ENCODE assay signal across 8 cellular contexts in genomic region chr20:39048000-39048696, GRCh38.
DNase-seq lines count a peak whose midpoint lies in the region; ATAC-seq, FAIRE-seq and TF ChIP-seq lines count a peak whose summit lies in the region.

No MANE protein-coding gene starts in this region.

- peak; percentile 74 for ATAC-seq in activated B cell treated with CpG ODN at 0.5 μM for 24 hours (ENCODE audit: low read depth)
- no peak for ATAC-seq in HG02623 (IDR thresholded peaks at IDR 0.05; ENCODE audit: unreplicated experiment)

- H3K4me3 Mint-ChIP-seq in activated B cell treated with CpG ODN at 0.5 μM for 24 hours, result peak overlapping the region; percentile 56

- peak; percentile 46 for DNase-seq in NCI-H2171 (lab: John Stamatoyannopoulos, UW)
- DNase-seq in activated B cell treated with CpG ODN at 0.5 μM for 24 hours, result peak; percentile 64
- peak; percentile 54 for DNase-seq in bronchial epithelial cell (ENCODE audit: low read depth)
- DNase-seq in keratinocyte (ENCODE audit: low read depth, low spot score), result peak; percentile 28
- peak; percentile 29 to 56 for DNase-seq in stimulated activated CD4-positive, alpha-beta T cell treated with anti-CD3 and anti-CD28 coated beads, Interleukin-1b, Interleukin-23, amount 100 ng/mL, for 1 hour (ENCODE audit: low read depth in 2 of 2)

- H3F3A ChIP-seq in DOHH2 (ENCODE audit: control insufficient read depth, insufficient read depth), result no peaks in the 10 kb centered on the region

- no peak overlapping the region for H3K9ac ChIP-seq in keratinocyte (ENCODE audit: control insufficient read depth, extremely low read depth, insufficient read depth, low read length)

- H3K79me2 ChIP-seq in DOHH2 (ENCODE audit: control insufficient read depth, low read length), result no peaks in the 10 kb centered on the region
- no peaks in the 10 kb centered on the region for H3K79me2 ChIP-seq in keratinocyte (ENCODE audit: control insufficient read depth, insufficient read depth, low read length)

- no peaks in the 10 kb centered on the region for H3K9me3 Mint-ChIP-seq in activated B cell treated with CpG ODN at 0.5 μM for 24 hours

- H3K4me1 Mint-ChIP-seq in activated B cell treated with CpG ODN at 0.5 μM for 24 hours, result peaks cover 6% of the 10 kb centered on the region

- no peak overlapping the region for H3K4me3 ChIP-seq in DOHH2 (ENCODE audit: low read length)
- H3K4me3 ChIP-seq in HEK293 (ENCODE audit: low read depth, low read length), result no peak overlapping the region
- H3K4me3 ChIP-seq in bronchial epithelial cell (ENCODE audit: low read depth, low read length), result no peak overlapping the region
- H3K4me3 ChIP-seq in keratinocyte (ENCODE audit: control insufficient read depth in 2 of 3, extremely low read depth in 1 of 3, insufficient read depth in 2 of 3, low read depth in 1 of 3, low read length in 3 of 3), result no peak overlapping the region

- no peak overlapping the region for H2AFZ ChIP-seq in keratinocyte (ENCODE audit: control insufficient read depth, low read length)

- CTCF ChIA-PET in HEK293 (lab: Yijun Ruan, JAX), result interaction anchor here (0.5 to 7.2 kb wide), 34 partner anchors 9 to 1615 kb away, joined by 3 to 83 read pairs (median 4); partner anchors contain the start of gene FAM83D
- CTCF ChIA-PET in activated B cell treated with CpG ODN at 0.5 μM for 24 hours (lab: Charles Lee), result interaction anchor here (1.0 to 8.0 kb wide), 15 partner anchors 17 to 415 kb away, joined by 3 to 101 read pairs (median 7); partner anchors contain the start of genes DHX35 and FAM83D

- dilution Hi-C loops in keratinocyte (cut with MboI; ENCODE audit: extremely low pct_ligation_motif_present, low sequenced_read_pairs), result no loop called here

- H3K27ac Mint-ChIP-seq in activated B cell treated with CpG ODN at 0.5 μM for 24 hours, result no peak overlapping the region

- H3K4me1 ChIP-seq in DOHH2 (ENCODE audit: control insufficient read depth, low read length) (peaks cover 12% of the 10 kb centered on the region), HEK293 (ENCODE audit: control insufficient read depth, insufficient read depth, low read length) (no peaks in the 10 kb centered on the region), keratinocyte (ENCODE audit: control insufficient read depth, extremely low read depth, insufficient read depth, low read length) (peaks cover 1% of the 10 kb centered on the region)

- TF ChIP-seq CTCF in DOHH2 (IDR thresholded peaks at IDR 0.05; ENCODE audit: low read depth, low read length, poor library complexity, severe bottlenecking) (peak; percentile 99), HEK293 (tag by site-specific recombination; IDR thresholded peaks at IDR 0.05) (peak; percentile 91), activated B cell treated with CpG ODN at 0.5 μM for 24 hours (IDR thresholded peaks at IDR 0.05) (peak; percentile 40), bronchial epithelial cell (IDR thresholded peaks at IDR 0.05; ENCODE audit: insufficient read depth, low read length, severe bottlenecking) (peak; percentile 100), keratinocyte (optimal IDR thresholded peaks at IDR 0.05 in 1 of 3, IDR thresholded peaks at IDR 0.05 in 1 of 3, conservative IDR thresholded peaks at IDR 0.05 in 1 of 3; ENCODE audit: extremely low read depth in 1 of 3, insufficient read depth in 2 of 3, low read length in 3 of 3) (peak; percentile 99)

- no peaks in the 10 kb centered on the region for H3K9me1 ChIP-seq in keratinocyte (ENCODE audit: control insufficient read depth, extremely low read depth, insufficient read depth, low read length)

- intact Hi-C loops in activated B cell treated with CpG ODN at 0.5 μM for 24 hours (cut with micrococcal nuclease), result loop anchor here (1.0 to 5.0 kb wide), 5 partner anchors 86 to 415 kb away; partner anchors contain the start of genes DHX35 and FAM83D

- peaks cover 4% of the 10 kb centered on the region for H3K36me3 Mint-ChIP-seq in activated B cell treated with CpG ODN at 0.5 μM for 24 hours (ENCODE audit: low read depth)

- H3K36me3 ChIP-seq in DOHH2 (ENCODE audit: control insufficient read depth, low read length) (no peaks in the 10 kb centered on the region), HEK293 (ENCODE audit: control insufficient read depth in 2 of 2, insufficient read depth in 1 of 2, low read length in 2 of 2) (no peaks in the 10 kb centered on the region; a peak in 1 of 3 replicates), bronchial epithelial cell (ENCODE audit: control insufficient read depth, insufficient read depth, low read length) (no peaks in the 10 kb centered on the region), keratinocyte (ENCODE audit: control insufficient read depth in 2 of 2, extremely low read depth in 1 of 2, insufficient read depth in 2 of 2, low read length in 2 of 2) (no peaks in the 10 kb centered on the region)

- H3K9me3 ChIP-seq in DOHH2 (ENCODE audit: control insufficient read depth, insufficient read depth, low read length) (no peaks in the 10 kb centered on the region), HEK293 (ENCODE audit: control insufficient read depth, insufficient read depth, low read depth, low read length) (no peaks in the 10 kb centered on the region), keratinocyte (ENCODE audit: control insufficient read depth, low read depth, low read length) (no peaks in the 10 kb centered on the region)

- POLR2A ChIA-PET in HEK293 (lab: Yijun Ruan, JAX), result interaction anchor here (2.1 kb wide), 1 partner anchor 122 kb away, joined by 12 read pairs; the partner anchor contains the start of gene FAM83D
- POLR2A ChIA-PET in activated B cell treated with CpG ODN at 0.5 μM for 24 hours (lab: Charles Lee), result interaction anchor here (2.1 kb wide), 1 partner anchor 86 kb away, joined by 15 read pairs; the partner anchor contains the start of gene DHX35

- peak; percentile 7 for FAIRE-seq in bronchial epithelial cell (lab: Jason Lieb, UNC)
- peak; percentile 86 for FAIRE-seq in keratinocyte (lab: Jason Lieb, UNC)

- no peaks in the 10 kb centered on the region for H4K20me1 ChIP-seq in DOHH2 (ENCODE audit: control insufficient read depth, insufficient read depth, low read depth, low read length)
- no peaks in the 10 kb centered on the region for H4K20me1 ChIP-seq in keratinocyte (ENCODE audit: control insufficient read depth, extremely low read depth, insufficient read depth, low read length)

- no peak overlapping the region for H3K27ac ChIP-seq in DOHH2 (ENCODE audit: low read depth, low read length)
- no peak overlapping the region for H3K27ac ChIP-seq in HEK293 (ENCODE audit: extremely low read depth, low read depth, low read length)
- no peak overlapping the region for H3K27ac ChIP-seq in keratinocyte (ENCODE audit: control insufficient read depth, insufficient read depth, low read length)

- H3K27me3 ChIP-seq in DOHH2 (ENCODE audit: control insufficient read depth, low read length), result peaks cover 8% of the 10 kb centered on the region; the same call in 1 of the 2 replicates
- H3K27me3 ChIP-seq in bronchial epithelial cell (ENCODE audit: control insufficient read depth, insufficient read depth, low read length), result no peaks in the 10 kb centered on the region
- no peaks in the 10 kb centered on the region for H3K27me3 ChIP-seq in keratinocyte (ENCODE audit: control insufficient read depth, extremely low read depth, insufficient read depth, low read length)

- no peaks in the 10 kb centered on the region for H3K9me2 ChIP-seq in DOHH2 (replicated peaks; ENCODE audit: control insufficient read depth, low read length)

- no peak overlapping the region for H3K4me2 ChIP-seq in DOHH2 (ENCODE audit: low read length)
- H3K4me2 ChIP-seq in keratinocyte (ENCODE audit: control insufficient read depth, extremely low read depth, insufficient read depth, low read depth, low read length), result no peak overlapping the region

- H3K27me3 Mint-ChIP-seq in activated B cell treated with CpG ODN at 0.5 μM for 24 hours, result peaks cover 3% of the 10 kb centered on the region

TF ChIP-seq in HEK293, 187 proteins besides CTCF, POLR2A, EP300 and RAD21 (continues in another document):
- TF ChIP-seq ZNF707 (tag by site-specific recombination; IDR thresholded peaks at IDR 0.05) (no peak), ZNF121 (tag by site-specific recombination; IDR thresholded peaks at IDR 0.05) (peak; percentile 91), ZNF701 (tag by site-specific recombination; IDR thresholded peaks at IDR 0.05) (no peak), ZNF335 (tag by site-specific recombination; conservative IDR thresholded peaks at IDR 0.05) (no peak; the same call in 1 of the 2 replicates), ZNF791 (tag by site-specific recombination; IDR thresholded peaks at IDR 0.05) (no peak), ZSCAN30 (tag by site-specific recombination; IDR thresholded peaks at IDR 0.05) (0 out of 2 replicates have a peak, but pooled peaks have one; percentile 49), ZBTB20 (tag by site-specific recombination; IDR thresholded peaks at IDR 0.05) (no peak), KLF9 (tag by site-specific recombination; IDR thresholded peaks at IDR 0.05; ENCODE audit: low read depth) (0 out of 2 replicates have a peak, but pooled peaks have one; percentile 4), ZNF2 (tag by site-specific recombination; IDR thresholded peaks at IDR 0.05) (0 out of 2 replicates have a peak, but pooled peaks have one; percentile 56), ZNF785 (tag by site-specific recombination; IDR thresholded peaks at IDR 0.05) (no peak)
- TF ChIP-seq, protein P1, sequence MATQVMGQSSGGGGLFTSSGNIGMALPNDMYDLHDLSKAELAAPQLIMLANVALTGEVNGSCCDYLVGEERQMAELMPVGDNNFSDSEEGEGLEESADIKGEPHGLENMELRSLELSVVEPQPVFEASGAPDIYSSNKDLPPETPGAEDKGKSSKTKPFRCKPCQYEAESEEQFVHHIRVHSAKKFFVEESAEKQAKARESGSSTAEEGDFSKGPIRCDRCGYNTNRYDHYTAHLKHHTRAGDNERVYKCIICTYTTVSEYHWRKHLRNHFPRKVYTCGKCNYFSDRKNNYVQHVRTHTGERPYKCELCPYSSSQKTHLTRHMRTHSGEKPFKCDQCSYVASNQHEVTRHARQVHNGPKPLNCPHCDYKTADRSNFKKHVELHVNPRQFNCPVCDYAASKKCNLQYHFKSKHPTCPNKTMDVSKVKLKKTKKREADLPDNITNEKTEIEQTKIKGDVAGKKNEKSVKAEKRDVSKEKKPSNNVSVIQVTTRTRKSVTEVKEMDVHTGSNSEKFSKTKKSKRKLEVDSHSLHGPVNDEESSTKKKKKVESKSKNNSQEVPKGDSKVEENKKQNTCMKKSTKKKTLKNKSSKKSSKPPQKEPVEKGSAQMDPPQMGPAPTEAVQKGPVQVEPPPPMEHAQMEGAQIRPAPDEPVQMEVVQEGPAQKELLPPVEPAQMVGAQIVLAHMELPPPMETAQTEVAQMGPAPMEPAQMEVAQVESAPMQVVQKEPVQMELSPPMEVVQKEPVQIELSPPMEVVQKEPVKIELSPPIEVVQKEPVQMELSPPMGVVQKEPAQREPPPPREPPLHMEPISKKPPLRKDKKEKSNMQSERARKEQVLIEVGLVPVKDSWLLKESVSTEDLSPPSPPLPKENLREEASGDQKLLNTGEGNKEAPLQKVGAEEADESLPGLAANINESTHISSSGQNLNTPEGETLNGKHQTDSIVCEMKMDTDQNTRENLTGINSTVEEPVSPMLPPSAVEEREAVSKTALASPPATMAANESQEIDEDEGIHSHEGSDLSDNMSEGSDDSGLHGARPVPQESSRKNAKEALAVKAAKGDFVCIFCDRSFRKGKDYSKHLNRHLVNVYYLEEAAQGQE (tag by site-specific recombination; IDR thresholded peaks at IDR 0.05), result peak; percentile 43

Comparison
In these comparisons a context has a peak if more than half of its experiments do, and no peak if none do; other contexts are left out.
1. CTCF ChIP-seq: peak in every context shown above with its lines; median percentile 100 in bronchial epithelial cell; 99 in DOHH2; 99 in keratinocyte; 91 in HEK293; 40 in activated B cell treated with CpG ODN at 0.5 μM for 24 hours.